20 cellular contexts compared by ENCODE assay signal in the genomic region with DNA sequence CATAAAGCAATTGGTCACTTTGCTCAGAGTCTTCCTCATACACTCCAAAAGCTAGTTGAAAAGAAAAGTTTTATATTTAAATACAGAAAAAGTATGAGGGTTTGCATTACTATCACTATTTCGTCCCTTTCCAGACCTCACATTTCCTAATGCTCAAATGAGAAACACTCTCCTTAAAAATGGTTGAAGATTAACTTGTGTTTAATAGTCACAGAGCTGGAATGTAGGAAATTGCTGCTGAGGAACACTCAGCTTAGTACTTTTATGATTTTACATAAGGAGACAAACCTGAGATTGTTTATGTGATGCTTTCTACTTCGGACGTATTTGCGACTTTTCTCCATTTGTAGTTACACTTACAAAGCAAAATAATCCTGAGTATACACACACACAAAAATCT.
"Had no signal": no experiment of that assay in that cellular context is flagged by ENCODE, and none has a peak within 500 bp of the region (broad histone marks: within the 10 kb centered on the region; RNA-seq: fewer than 3 reads in every experiment).

No MANE protein-coding gene starts in this region.

- H3K4me3 ChIP-seq: gastroesophageal sphincter, right atrium auricular region, skin epidermis, tibial nerve, vagina had no signal

- DNase-seq: activated CD4-positive, alpha-beta T cell treated with anti-CD3 and anti-CD28 coated beads, Interleukin-2, amount 50 U/mL, for 4 hours; activated CD4-positive, CD25-positive, alpha-beta regulatory T cell treated with anti-CD3 and anti-CD28 coated beads, Interleukin-2, amount 50 U/mL, for 72 hours; activated naive CD4-positive, alpha-beta T cell treated with Interleukin-2 at 50 U/mL for 16 hours; activated T-cell treated with anti-CD3 and anti-CD28 coated beads for 4 hours; aorta; endodermal cell; erythroblast; islet precursor cell; naive thymus-derived CD8-positive, alpha-beta T cell; posterior cingulate gyrus; stimulated activated CD4-positive, alpha-beta T cell treated with anti-CD3 and anti-CD28 coated beads, Interleukin-15, amount 100 ng/mL, for 24 hours; stimulated activated CD4-positive, alpha-beta T cell treated with anti-CD3 and anti-CD28 coated beads, Interleukin-4, amount 100 ng/mL, for 1 hour; stimulated activated naive B cell treated with anti-CD40 and anti-IgM and Interleukin-4, amounts not matched to agents 10 μg/mL and 1 μg/mL and 100 μg/mL, for 72 hours; T-helper 9 cell had no signal

- H3K4me1 Mint-ChIP-seq: endodermal cell had no signal

- H3K4me1 ChIP-seq: gastroesophageal sphincter, right atrium auricular region had no signal

- H3K9me3 Mint-ChIP-seq: endodermal cell; naive thymus-derived CD8-positive, alpha-beta T cell; stimulated activated naive B cell treated with anti-CD40 and anti-IgM and Interleukin-4, amounts not matched to agents 10 μg/mL and 1 μg/mL and 100 μg/mL, for 72 hours had no signal

- H3K27me3 Mint-ChIP-seq: naive thymus-derived CD8-positive, alpha-beta T cell; stimulated activated naive B cell treated with anti-CD40 and anti-IgM and Interleukin-4, amounts not matched to agents 10 μg/mL and 1 μg/mL and 100 μg/mL, for 72 hours had no signal

- H3K27me3 ChIP-seq: gastroesophageal sphincter, neutrophil, right atrium auricular region, tibial nerve, vagina had no signal

- H3K27ac ChIP-seq: gastroesophageal sphincter, neutrophil, right atrium auricular region, skin epidermis, tibial nerve, vagina had no signal

- H3K9me3 ChIP-seq: gastroesophageal sphincter, neutrophil, right atrium auricular region, tibial nerve, vagina had no signal

- H3K4me3 Mint-ChIP-seq: endodermal cell; naive thymus-derived CD8-positive, alpha-beta T cell; stimulated activated naive B cell treated with anti-CD40 and anti-IgM and Interleukin-4, amounts not matched to agents 10 μg/mL and 1 μg/mL and 100 μg/mL, for 72 hours had no signal

- H3K27ac Mint-ChIP-seq: endodermal cell; stimulated activated naive B cell treated with anti-CD40 and anti-IgM and Interleukin-4, amounts not matched to agents 10 μg/mL and 1 μg/mL and 100 μg/mL, for 72 hours had no signal

- ATAC-seq: gastroesophageal sphincter; naive thymus-derived CD8-positive, alpha-beta T cell; stimulated activated naive B cell treated with anti-CD40 and anti-IgM and Interleukin-4, amounts not matched to agents 10 μg/mL and 1 μg/mL and 100 μg/mL, for 72 hours had no signal
